ENCODE assay signal across 2 cellular contexts in the genomic region with DNA sequence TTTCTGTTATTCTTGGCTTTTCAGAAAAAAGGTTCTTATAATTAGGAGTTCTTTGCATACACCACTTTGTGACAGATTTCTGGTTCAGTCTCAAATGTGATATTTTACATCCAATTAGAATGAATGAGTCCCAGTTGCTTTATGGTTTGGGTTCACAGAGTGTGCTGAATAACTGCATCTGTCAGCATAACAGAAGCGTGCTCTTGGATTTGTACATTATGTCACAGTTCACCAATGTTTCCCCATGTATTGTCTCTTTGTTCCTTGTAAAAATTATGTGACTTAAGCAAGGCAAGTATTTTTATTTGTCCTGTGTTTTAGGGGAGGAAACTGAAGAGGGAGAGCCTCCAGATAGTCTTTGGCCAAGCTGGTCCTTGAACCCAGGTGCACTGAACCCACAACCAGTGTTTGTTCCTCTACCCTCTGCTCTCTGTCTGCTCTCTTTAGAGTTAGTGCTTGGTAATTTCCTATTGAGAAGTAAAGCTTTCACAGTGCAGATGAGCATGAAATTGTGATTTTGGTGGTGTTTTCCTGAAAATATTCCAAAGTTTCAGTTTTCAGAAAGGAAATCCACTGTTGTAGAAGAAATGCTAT.
A peak's percentile ranks its signal among the peaks of the same experiment; 100 is the strongest.
TF ChIP-seq lines count a peak whose summit lies in the region.

No MANE protein-coding gene starts in this region.

TF ChIP-seq in A549, 52 proteins besides CTCF, POLR2A, EP300 and RAD21:
- TF ChIP-seq NPAS2 (CRISPR knock-in tag; IDR thresholded peaks at IDR 0.05; ENCODE audit: borderline replicate concordance) (no peak), MAFK (IDR thresholded peaks at IDR 0.05; ENCODE audit: partially characterized antibody) (peak; percentile 59)

TF ChIP-seq in HepG2, 621 proteins besides CTCF, POLR2A, EP300 and RAD21 (continues in another document):
- TF ChIP-seq, protein P1, sequence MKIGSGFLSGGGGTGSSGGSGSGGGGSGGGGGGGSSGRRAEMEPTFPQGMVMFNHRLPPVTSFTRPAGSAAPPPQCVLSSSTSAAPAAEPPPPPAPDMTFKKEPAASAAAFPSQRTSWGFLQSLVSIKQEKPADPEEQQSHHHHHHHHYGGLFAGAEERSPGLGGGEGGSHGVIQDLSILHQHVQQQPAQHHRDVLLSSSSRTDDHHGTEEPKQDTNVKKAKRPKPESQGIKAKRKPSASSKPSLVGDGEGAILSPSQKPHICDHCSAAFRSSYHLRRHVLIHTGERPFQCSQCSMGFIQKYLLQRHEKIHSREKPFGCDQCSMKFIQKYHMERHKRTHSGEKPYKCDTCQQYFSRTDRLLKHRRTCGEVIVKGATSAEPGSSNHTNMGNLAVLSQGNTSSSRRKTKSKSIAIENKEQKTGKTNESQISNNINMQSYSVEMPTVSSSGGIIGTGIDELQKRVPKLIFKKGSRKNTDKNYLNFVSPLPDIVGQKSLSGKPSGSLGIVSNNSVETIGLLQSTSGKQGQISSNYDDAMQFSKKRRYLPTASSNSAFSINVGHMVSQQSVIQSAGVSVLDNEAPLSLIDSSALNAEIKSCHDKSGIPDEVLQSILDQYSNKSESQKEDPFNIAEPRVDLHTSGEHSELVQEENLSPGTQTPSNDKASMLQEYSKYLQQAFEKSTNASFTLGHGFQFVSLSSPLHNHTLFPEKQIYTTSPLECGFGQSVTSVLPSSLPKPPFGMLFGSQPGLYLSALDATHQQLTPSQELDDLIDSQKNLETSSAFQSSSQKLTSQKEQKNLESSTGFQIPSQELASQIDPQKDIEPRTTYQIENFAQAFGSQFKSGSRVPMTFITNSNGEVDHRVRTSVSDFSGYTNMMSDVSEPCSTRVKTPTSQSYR (CRISPR knock-in tag; IDR thresholded peaks at IDR 0.05; ENCODE audit: borderline replicate concordance) = no peak
- TF ChIP-seq SNAPC2 (CRISPR knock-in tag; IDR thresholded peaks at IDR 0.05) (no peak), MNT (IDR thresholded peaks at IDR 0.05) (no peak), SMAD1 (CRISPR knock-in tag; IDR thresholded peaks at IDR 0.05; ENCODE audit: borderline replicate concordance, low read depth) (no peak), ETV5 (CRISPR knock-in tag; IDR thresholded peaks at IDR 0.05; ENCODE audit: borderline replicate concordance) (0 out of 2 replicates have a peak, but pooled peaks have one; percentile 24), DRAP1 (CRISPR knock-in tag; IDR thresholded peaks at IDR 0.05) (0 out of 2 replicates have a peak, but pooled peaks have one; percentile 24), SRY (CRISPR knock-in tag; IDR thresholded peaks at IDR 0.05) (no peak), MXD3 (CRISPR knock-in tag; IDR thresholded peaks at IDR 0.05) (no peak), TARDBP (CRISPR knock-in tag; IDR thresholded peaks at IDR 0.05) (no peak), ZNF264 (CRISPR knock-in tag; IDR thresholded peaks at IDR 0.05) (0 out of 2 replicates have a peak, but pooled peaks have one; percentile 16), LCORL (IDR thresholded peaks at IDR 0.05) (no peak), LCORL (CRISPR knock-in tag; IDR thresholded peaks at IDR 0.05) (0 out of 2 replicates have a peak, but pooled peaks have one; percentile 27), KDM5B (CRISPR knock-in tag; IDR thresholded peaks at IDR 0.05; ENCODE audit: borderline replicate concordance) (no peak), ZFP41 (CRISPR knock-in tag; IDR thresholded peaks at IDR 0.05; ENCODE audit: borderline replicate concordance) (no peak), THRA (CRISPR knock-in tag; IDR thresholded peaks at IDR 0.05; ENCODE audit: borderline replicate concordance) (peak; percentile 37; the same call in 1 of the 2 replicates), NCOR1 (IDR thresholded peaks at IDR 0.05; ENCODE audit: borderline replicate concordance, low read length) (peak; percentile 49; the same call in 1 of the 2 replicates), PCBP2 (optimal IDR thresholded peaks at IDR 0.05; ENCODE audit: low read depth, low read length, poor library complexity, severe bottlenecking) (no peak), NAIF1 (CRISPR knock-in tag; IDR thresholded peaks at IDR 0.05; ENCODE audit: borderline replicate concordance) (no peak), ZNF7 (CRISPR knock-in tag; IDR thresholded peaks at IDR 0.05) (no peak), ZNF788 (CRISPR knock-in tag; IDR thresholded peaks at IDR 0.05; ENCODE audit: borderline replicate concordance) (no peak), HHEX (CRISPR knock-in tag; IDR thresholded peaks at IDR 0.05) (no peak), FOXK1 (CRISPR knock-in tag; IDR thresholded peaks at IDR 0.05; ENCODE audit: borderline replicate concordance, low read depth) (no peak), GMEB1 (CRISPR knock-in tag; IDR thresholded peaks at IDR 0.05; ENCODE audit: borderline replicate concordance) (no peak), ZNF776 (CRISPR knock-in tag; IDR thresholded peaks at IDR 0.05) (no peak), CBX2 (IDR thresholded peaks at IDR 0.05; ENCODE audit: low read depth, low read length) (no peak), CBX2 (CRISPR knock-in tag; IDR thresholded peaks at IDR 0.05; ENCODE audit: low read depth) (no peak), HNRNPH1 (optimal IDR thresholded peaks at IDR 0.05; ENCODE audit: low read depth, low read length) (no peak), TFAP4 (IDR thresholded peaks at IDR 0.05; ENCODE audit: borderline replicate concordance, low read depth) (no peak), BRD4 (CRISPR knock-in tag; IDR thresholded peaks at IDR 0.05) (no peak), ZSCAN5A (CRISPR knock-in tag; IDR thresholded peaks at IDR 0.05; ENCODE audit: borderline replicate concordance) (no peak), MATR3 (CRISPR knock-in tag; IDR thresholded peaks at IDR 0.05) (no peak), SRSF9 (IDR thresholded peaks at IDR 0.05; ENCODE audit: borderline replicate concordance, insufficient read depth, low read depth, low read length, poor library complexity, severe bottlenecking) (no peak)
- TF ChIP-seq, protein P2, sequence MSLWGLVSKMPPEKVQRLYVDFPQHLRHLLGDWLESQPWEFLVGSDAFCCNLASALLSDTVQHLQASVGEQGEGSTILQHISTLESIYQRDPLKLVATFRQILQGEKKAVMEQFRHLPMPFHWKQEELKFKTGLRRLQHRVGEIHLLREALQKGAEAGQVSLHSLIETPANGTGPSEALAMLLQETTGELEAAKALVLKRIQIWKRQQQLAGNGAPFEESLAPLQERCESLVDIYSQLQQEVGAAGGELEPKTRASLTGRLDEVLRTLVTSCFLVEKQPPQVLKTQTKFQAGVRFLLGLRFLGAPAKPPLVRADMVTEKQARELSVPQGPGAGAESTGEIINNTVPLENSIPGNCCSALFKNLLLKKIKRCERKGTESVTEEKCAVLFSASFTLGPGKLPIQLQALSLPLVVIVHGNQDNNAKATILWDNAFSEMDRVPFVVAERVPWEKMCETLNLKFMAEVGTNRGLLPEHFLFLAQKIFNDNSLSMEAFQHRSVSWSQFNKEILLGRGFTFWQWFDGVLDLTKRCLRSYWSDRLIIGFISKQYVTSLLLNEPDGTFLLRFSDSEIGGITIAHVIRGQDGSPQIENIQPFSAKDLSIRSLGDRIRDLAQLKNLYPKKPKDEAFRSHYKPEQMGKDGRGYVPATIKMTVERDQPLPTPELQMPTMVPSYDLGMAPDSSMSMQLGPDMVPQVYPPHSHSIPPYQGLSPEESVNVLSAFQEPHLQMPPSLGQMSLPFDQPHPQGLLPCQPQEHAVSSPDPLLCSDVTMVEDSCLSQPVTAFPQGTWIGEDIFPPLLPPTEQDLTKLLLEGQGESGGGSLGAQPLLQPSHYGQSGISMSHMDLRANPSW (CRISPR knock-in tag; IDR thresholded peaks at IDR 0.05; ENCODE audit: borderline replicate concordance) = no peak
- TF ChIP-seq, protein P3, sequence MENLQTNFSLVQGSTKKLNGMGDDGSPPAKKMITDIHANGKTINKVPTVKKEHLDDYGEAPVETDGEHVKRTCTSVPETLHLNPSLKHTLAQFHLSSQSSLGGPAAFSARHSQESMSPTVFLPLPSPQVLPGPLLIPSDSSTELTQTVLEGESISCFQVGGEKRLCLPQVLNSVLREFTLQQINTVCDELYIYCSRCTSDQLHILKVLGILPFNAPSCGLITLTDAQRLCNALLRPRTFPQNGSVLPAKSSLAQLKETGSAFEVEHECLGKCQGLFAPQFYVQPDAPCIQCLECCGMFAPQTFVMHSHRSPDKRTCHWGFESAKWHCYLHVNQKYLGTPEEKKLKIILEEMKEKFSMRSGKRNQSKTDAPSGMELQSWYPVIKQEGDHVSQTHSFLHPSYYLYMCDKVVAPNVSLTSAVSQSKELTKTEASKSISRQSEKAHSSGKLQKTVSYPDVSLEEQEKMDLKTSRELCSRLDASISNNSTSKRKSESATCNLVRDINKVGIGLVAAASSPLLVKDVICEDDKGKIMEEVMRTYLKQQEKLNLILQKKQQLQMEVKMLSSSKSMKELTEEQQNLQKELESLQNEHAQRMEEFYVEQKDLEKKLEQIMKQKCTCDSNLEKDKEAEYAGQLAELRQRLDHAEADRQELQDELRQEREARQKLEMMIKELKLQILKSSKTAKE (CRISPR knock-in tag; IDR thresholded peaks at IDR 0.05; ENCODE audit: borderline replicate concordance) = no peak
- TF ChIP-seq, protein P4, sequence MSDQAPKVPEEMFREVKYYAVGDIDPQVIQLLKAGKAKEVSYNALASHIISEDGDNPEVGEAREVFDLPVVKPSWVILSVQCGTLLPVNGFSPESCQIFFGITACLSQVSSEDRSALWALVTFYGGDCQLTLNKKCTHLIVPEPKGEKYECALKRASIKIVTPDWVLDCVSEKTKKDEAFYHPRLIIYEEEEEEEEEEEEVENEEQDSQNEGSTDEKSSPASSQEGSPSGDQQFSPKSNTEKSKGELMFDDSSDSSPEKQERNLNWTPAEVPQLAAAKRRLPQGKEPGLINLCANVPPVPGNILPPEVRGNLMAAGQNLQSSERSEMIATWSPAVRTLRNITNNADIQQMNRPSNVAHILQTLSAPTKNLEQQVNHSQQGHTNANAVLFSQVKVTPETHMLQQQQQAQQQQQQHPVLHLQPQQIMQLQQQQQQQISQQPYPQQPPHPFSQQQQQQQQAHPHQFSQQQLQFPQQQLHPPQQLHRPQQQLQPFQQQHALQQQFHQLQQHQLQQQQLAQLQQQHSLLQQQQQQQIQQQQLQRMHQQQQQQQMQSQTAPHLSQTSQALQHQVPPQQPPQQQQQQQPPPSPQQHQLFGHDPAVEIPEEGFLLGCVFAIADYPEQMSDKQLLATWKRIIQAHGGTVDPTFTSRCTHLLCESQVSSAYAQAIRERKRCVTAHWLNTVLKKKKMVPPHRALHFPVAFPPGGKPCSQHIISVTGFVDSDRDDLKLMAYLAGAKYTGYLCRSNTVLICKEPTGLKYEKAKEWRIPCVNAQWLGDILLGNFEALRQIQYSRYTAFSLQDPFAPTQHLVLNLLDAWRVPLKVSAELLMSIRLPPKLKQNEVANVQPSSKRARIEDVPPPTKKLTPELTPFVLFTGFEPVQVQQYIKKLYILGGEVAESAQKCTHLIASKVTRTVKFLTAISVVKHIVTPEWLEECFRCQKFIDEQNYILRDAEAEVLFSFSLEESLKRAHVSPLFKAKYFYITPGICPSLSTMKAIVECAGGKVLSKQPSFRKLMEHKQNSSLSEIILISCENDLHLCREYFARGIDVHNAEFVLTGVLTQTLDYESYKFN (CRISPR knock-in tag; conservative IDR thresholded peaks at IDR 0.05) = peak; percentile 75
